In the genomic region with DNA sequence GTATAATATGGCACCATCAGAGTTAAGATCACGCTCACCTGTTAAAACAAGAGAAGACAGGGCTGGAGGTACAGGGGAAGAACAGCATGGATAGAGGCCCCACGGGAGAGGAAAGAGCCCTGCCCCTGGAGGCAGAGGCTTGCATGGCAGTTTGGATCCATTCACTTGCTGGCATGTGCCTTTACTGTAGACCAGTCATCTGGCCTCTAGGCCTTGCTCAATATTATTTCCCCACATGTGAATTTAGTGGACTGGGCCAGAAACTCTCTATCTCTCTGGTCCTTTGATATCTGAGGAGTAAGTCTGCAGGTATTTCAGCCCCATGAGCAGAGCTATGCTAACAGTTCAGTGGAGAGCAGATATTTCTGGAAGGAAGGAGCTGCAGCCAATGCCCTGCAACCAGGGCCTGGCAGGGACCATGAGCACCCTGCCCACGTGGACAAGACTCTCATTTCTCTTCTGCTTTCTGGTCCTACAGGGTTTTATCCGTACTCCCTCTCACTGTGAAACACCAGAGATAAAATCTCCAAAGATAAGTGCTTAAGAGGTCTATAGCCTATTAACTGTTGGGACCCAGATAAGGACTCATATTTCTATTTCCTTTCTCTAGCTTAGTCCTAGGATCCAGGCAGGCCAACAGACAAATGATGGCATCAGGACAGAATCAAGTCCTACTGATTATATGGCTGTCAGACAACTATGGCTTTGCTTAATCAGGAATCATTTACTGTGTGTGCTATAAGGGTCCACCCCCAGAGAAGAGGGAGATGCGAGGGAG, we compare ENCODE assay signal across 13 cellular contexts.
A peak's percentile ranks its signal among the peaks of the same experiment; 100 is the strongest.
DNase-seq lines count a peak whose midpoint lies in the region; ATAC-seq, FAIRE-seq and TF ChIP-seq lines count a peak whose summit lies in the region.
"Had no signal": no experiment of that assay in that cellular context is flagged by ENCODE, and none has a peak within 500 bp of the region (broad histone marks: within the 10 kb centered on the region; RNA-seq: fewer than 3 reads in every experiment).

No MANE protein-coding gene starts in this region.

- POLR2A ChIA-PET in A549 (lab: Yijun Ruan, JAX) = no interaction called here

- H3K4me3 ChIP-seq in A549 = no peak overlapping the region
- H3K4me3 ChIP-seq in GM12875 (ENCODE audit: low read depth, low read length) = no peak overlapping the region
- no peak overlapping the region for H3K4me3 ChIP-seq in fibroblast of pulmonary artery (replicated peaks; ENCODE audit: low read depth, low read length)
- H3K4me3 ChIP-seq: skin epidermis had no signal

- DNase-seq in A549 (ENCODE audit: low read depth in 1 of 2, low spot score in 1 of 2) (peak in 1 of 2 experiments; percentile 20), RPMI8226 (peak; percentile 31), fibroblast of pulmonary artery (ENCODE audit: low read depth) (no peak), midbrain (lab: John Stamatoyannopoulos, UW) (no peak)
- DNase-seq: activated CD4-positive, alpha-beta T cell treated with anti-CD3 and anti-CD28 coated beads for 4 hours; activated gamma-delta T cell treated with Interleukin-2 at 50 U/mL for 16 hours; cortex of kidney; NCI-H2081 had no signal

- 0 out of 3 replicates have a peak, but pooled peaks cover 3% of the 10 kb centered on the region for H3K9me3 ChIP-seq in A549

- WGBS in A549 (ENCODE audit: missing lambda C conversion rate) = 47% methylated on average over 5 of the region's 5 CpGs

- ATAC-seq in A549 = peak; percentile 80 to 87
- no peak for ATAC-seq in HG02885 (IDR thresholded peaks at IDR 0.05; ENCODE audit: poor library complexity, unreplicated experiment)
- ATAC-seq in HG03196 (IDR thresholded peaks at IDR 0.05; ENCODE audit: unreplicated experiment) = no peak
- no peak for ATAC-seq in GM18502 (IDR thresholded peaks at IDR 0.05; ENCODE audit: poor library complexity, unreplicated experiment)

- TF ChIP-seq RAD21 in A549 (conservative IDR thresholded peaks at IDR 0.05 in 1 of 2, IDR thresholded peaks at IDR 0.05 in 1 of 2) = no peak

- TF ChIP-seq CTCF in A549 (IDR thresholded peaks at IDR 0.05) = no peak
- peak; percentile 42; the same call in 1 of the 2 replicates for TF ChIP-seq CTCF in GM12875 (IDR thresholded peaks at IDR 0.05; ENCODE audit: borderline replicate concordance, insufficient read depth, low read depth, low read length)
- peak; percentile 23 for TF ChIP-seq CTCF in fibroblast of pulmonary artery (IDR thresholded peaks at IDR 0.05; ENCODE audit: low read length, missing control alignments)

- H3K4me1 ChIP-seq in A549 = peaks cover 6% of the 10 kb centered on the region

- no peak for TF ChIP-seq POLR2A in A549 (IDR thresholded peaks at IDR 0.05; ENCODE audit: low read length)

- no peak overlapping the region for H3K4me2 ChIP-seq in A549

- CTCF ChIA-PET in A549 (lab: Yijun Ruan, JAX) = no interaction called here

- no peak for FAIRE-seq in A549 (lab: Jason Lieb, UNC)

- no peak for TF ChIP-seq EP300 in A549 (IDR thresholded peaks at IDR 0.05)

- H3K27ac ChIP-seq in A549 = no peak overlapping the region
- H3K27ac ChIP-seq: skin epidermis had no signal

TF ChIP-seq in A549, 52 proteins besides CTCF, POLR2A, EP300 and RAD21:
- TF ChIP-seq POLR2AphosphoS2 (conservative IDR thresholded peaks at IDR 0.05; ENCODE audit: low read length) (no peak), FOSB (CRISPR knock-in tag; IDR thresholded peaks at IDR 0.05) (no peak), MAZ (IDR thresholded peaks at IDR 0.05; ENCODE audit: borderline replicate concordance, low read depth, low read length) (no peak), TFCP2L1 (CRISPR knock-in tag; IDR thresholded peaks at IDR 0.05) (no peak), RCOR1 (IDR thresholded peaks at IDR 0.05; ENCODE audit: low read depth, low read length) (no peak), RNF2 (IDR thresholded peaks at IDR 0.05; ENCODE audit: borderline replicate concordance, low read depth) (no peak), CBX8 (IDR thresholded peaks at IDR 0.05) (no peak), CHD2 (IDR thresholded peaks at IDR 0.05; ENCODE audit: low read length, partially characterized antibody) (no peak), HOXB13 (CRISPR knock-in tag; IDR thresholded peaks at IDR 0.05; ENCODE audit: low read depth) (no peak), CBX2 (IDR thresholded peaks at IDR 0.05; ENCODE audit: borderline replicate concordance, low read depth) (no peak), MYC (IDR thresholded peaks at IDR 0.05; ENCODE audit: borderline replicate concordance, low read length) (no peak), NPAS2 (CRISPR knock-in tag; IDR thresholded peaks at IDR 0.05; ENCODE audit: borderline replicate concordance) (no peak), JUN (IDR thresholded peaks at IDR 0.05) (no peak)
- TF ChIP-seq, protein P1, sequence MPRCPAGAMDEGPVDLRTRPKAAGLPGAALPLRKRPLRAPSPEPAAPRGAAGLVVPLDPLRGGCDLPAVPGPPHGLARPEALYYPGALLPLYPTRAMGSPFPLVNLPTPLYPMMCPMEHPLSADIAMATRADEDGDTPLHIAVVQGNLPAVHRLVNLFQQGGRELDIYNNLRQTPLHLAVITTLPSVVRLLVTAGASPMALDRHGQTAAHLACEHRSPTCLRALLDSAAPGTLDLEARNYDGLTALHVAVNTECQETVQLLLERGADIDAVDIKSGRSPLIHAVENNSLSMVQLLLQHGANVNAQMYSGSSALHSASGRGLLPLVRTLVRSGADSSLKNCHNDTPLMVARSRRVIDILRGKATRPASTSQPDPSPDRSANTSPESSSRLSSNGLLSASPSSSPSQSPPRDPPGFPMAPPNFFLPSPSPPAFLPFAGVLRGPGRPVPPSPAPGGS (IDR thresholded peaks at IDR 0.05) = no peak
- TF ChIP-seq, protein P2, sequence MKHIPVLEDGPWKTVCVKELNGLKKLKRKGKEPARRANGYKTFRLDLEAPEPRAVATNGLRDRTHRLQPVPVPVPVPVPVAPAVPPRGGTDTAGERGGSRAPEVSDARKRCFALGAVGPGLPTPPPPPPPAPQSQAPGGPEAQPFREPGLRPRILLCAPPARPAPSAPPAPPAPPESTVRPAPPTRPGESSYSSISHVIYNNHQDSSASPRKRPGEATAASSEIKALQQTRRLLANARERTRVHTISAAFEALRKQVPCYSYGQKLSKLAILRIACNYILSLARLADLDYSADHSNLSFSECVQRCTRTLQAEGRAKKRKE (CRISPR knock-in tag; IDR thresholded peaks at IDR 0.05; ENCODE audit: low read depth) = no peak
- TF ChIP-seq, protein P3, sequence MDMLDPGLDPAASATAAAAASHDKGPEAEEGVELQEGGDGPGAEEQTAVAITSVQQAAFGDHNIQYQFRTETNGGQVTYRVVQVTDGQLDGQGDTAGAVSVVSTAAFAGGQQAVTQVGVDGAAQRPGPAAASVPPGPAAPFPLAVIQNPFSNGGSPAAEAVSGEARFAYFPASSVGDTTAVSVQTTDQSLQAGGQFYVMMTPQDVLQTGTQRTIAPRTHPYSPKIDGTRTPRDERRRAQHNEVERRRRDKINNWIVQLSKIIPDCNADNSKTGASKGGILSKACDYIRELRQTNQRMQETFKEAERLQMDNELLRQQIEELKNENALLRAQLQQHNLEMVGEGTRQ (IDR thresholded peaks at IDR 0.05) = no peak

Comparison
In these comparisons a context has a peak if more than half of its experiments do, and no peak if none do; other contexts are left out.
1. ATAC-seq: peak in A549 (2 of 2); none in HG02885 (single experiment), HG03196 (single experiment) and GM18502 (single experiment).